40 cellular contexts compared by ENCODE assay signal in the genomic region with DNA sequence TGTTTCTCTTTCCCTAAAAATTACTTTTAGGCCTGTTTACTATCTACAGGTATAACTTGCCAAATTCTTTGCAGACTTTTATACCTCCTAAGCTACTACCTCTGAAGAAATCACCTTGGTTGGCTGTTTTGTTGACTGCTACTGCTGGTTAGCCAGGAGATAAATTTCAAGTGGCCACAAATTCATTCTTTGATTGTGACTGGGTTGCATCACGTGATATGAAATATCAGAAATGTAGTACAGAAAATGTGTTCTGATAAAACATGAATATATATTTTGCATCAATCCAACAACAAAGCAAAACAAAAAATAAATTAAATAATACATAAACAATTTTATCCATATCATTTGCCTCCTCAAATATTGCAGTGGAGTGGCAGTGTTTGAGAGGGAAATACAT.
"Had no signal": no experiment of that assay in that cellular context is flagged by ENCODE, and none has a peak within 500 bp of the region (broad histone marks: within the 10 kb centered on the region; RNA-seq: fewer than 3 reads in every experiment).

No MANE protein-coding gene starts in this region.

- ATAC-seq: activated naive CD4-positive, alpha-beta T cell treated with anti-CD3 and anti-CD28 coated beads, Interleukin-2, amount 50 U/mL, for 72 hours; activated naive CD8-positive, alpha-beta T cell treated with anti-CD3 and anti-CD28 coated beads, Interleukin-2, amount 50 U/mL, for 24 hours; activated T-cell treated with anti-CD3 and anti-CD28 coated beads, Interleukin-2, amount 50 U/mL, for 4 hours; activated T-cell treated with anti-CD3 and anti-CD28 coated beads, Interleukin-2, amount 50 U/mL, for 72 hours; activated T-helper 17 cell treated with anti-CD3 and anti-CD28 coated beads, Interleukin-2, amount 50 U/mL, for 72 hours; body of pancreas had no signal

- H3K4me3 Mint-ChIP-seq: activated naive CD4-positive, alpha-beta T cell treated with anti-CD3 and anti-CD28 coated beads for 36 hours; activated naive CD4-positive, alpha-beta T cell treated with anti-CD3 and anti-CD28 coated beads, Interleukin-2, amount 10 ng/mL, durations not matched to agents 7 days and 5 days; activated naive CD4-positive, alpha-beta T cell treated with anti-CD3 and anti-CD28 coated beads, Interleukin-2, amount 50 U/mL, for 24 hours; activated naive CD8-positive, alpha-beta T cell; activated naive CD8-positive, alpha-beta T cell treated with anti-CD3 and anti-CD28 coated beads for 36 hours; activated naive CD8-positive, alpha-beta T cell treated with anti-CD3 and anti-CD28 coated beads, Interleukin-2, amount 10 ng/mL, durations not matched to agents 7 days and 5 days; activated naive CD8-positive, alpha-beta T cell treated with anti-CD3 and anti-CD28 coated beads, Interleukin-2, amount 50 U/mL, for 24 hours; activated T-cell treated with anti-CD3 and anti-CD28 coated beads, Interleukin-2, amount 50 U/mL, for 24 hours; activated T-cell treated with anti-CD3 and anti-CD28 coated beads, Interleukin-2, amount 50 U/mL, for 4 hours; activated T-cell treated with anti-CD3 and anti-CD28 coated beads, Interleukin-2, amount 50 U/mL, for 72 hours; activated T-helper 1 cell treated with anti-CD3 and anti-CD28 coated beads, Interleukin-12 subunit alpha, Interleukin-12 subunit beta, Interleukin-2, Interleukin-4 antibody, amounts not matched to agents 30 ng/mL and 10 ng/mL and 1 ng/mL, durations not matched to agents 14 hours and 24 hours and 36 hours; activated T-helper 17 cell treated with anti-CD3 and anti-CD28 coated beads, Interleukin-2, amount 50 U/mL, for 72 hours; brain; central memory CD8-positive, alpha-beta T cell had no signal

- H3K27ac Mint-ChIP-seq: activated naive CD4-positive, alpha-beta T cell treated with anti-CD3 and anti-CD28 coated beads for 36 hours; activated naive CD4-positive, alpha-beta T cell treated with anti-CD3 and anti-CD28 coated beads, Interleukin-2, amount 10 ng/mL, durations not matched to agents 7 days and 5 days; activated naive CD4-positive, alpha-beta T cell treated with anti-CD3 and anti-CD28 coated beads, Interleukin-2, amount 50 U/mL, for 24 hours; activated naive CD4-positive, alpha-beta T cell treated with anti-CD3 and anti-CD28 coated beads, Interleukin-2, amount 50 U/mL, for 72 hours; activated naive CD8-positive, alpha-beta T cell; activated naive CD8-positive, alpha-beta T cell treated with anti-CD3 and anti-CD28 coated beads for 36 hours; activated naive CD8-positive, alpha-beta T cell treated with anti-CD3 and anti-CD28 coated beads, Interleukin-2, amount 10 ng/mL, durations not matched to agents 7 days and 5 days; activated naive CD8-positive, alpha-beta T cell treated with anti-CD3 and anti-CD28 coated beads, Interleukin-2, amount 50 U/mL, for 24 hours; activated T-cell treated with anti-CD3 and anti-CD28 coated beads, Interleukin-2, amount 50 U/mL, for 24 hours; activated T-cell treated with anti-CD3 and anti-CD28 coated beads, Interleukin-2, amount 50 U/mL, for 72 hours; activated T-helper 1 cell treated with anti-CD3 and anti-CD28 coated beads, Interleukin-12 subunit alpha, Interleukin-12 subunit beta, Interleukin-2, Interleukin-4 antibody, amounts not matched to agents 30 ng/mL and 10 ng/mL and 1 ng/mL, durations not matched to agents 14 hours and 24 hours and 36 hours; activated T-helper 17 cell treated with anti-CD3 and anti-CD28 coated beads, Interleukin-2, amount 50 U/mL, for 72 hours; activated T-helper 2 cell treated with anti-CD3 and anti-CD28 coated beads, Interferon-gamma antibody, Interleukin-2, Interleukin-4, amounts not matched to agents 10 μg/mL and 5 μg/mL and 100 μg/mL, durations not matched to agents 14 hours and 24 hours and 36 hours; brain had no signal

- H3K27ac ChIP-seq: adrenal gland, ascending aorta, body of pancreas, brain microvascular endothelial cell, breast epithelium, cardiac muscle cell had no signal

- H3K4me3 ChIP-seq: adrenal gland, ascending aorta, body of pancreas, breast epithelium, cardiac muscle cell had no signal

- H3K4me1 ChIP-seq: ascending aorta, body of pancreas, breast epithelium had no signal

- H3K4me1 Mint-ChIP-seq: activated naive CD4-positive, alpha-beta T cell treated with anti-CD3 and anti-CD28 coated beads, Interleukin-2, amount 10 ng/mL, durations not matched to agents 7 days and 5 days; activated naive CD4-positive, alpha-beta T cell treated with anti-CD3 and anti-CD28 coated beads, Interleukin-2, amount 50 U/mL, for 24 hours; activated naive CD8-positive, alpha-beta T cell treated with anti-CD3 and anti-CD28 coated beads for 36 hours; activated naive CD8-positive, alpha-beta T cell treated with anti-CD3 and anti-CD28 coated beads, Interleukin-2, amount 10 ng/mL, durations not matched to agents 7 days and 5 days; activated naive CD8-positive, alpha-beta T cell treated with anti-CD3 and anti-CD28 coated beads, Interleukin-2, amount 50 U/mL, for 24 hours; activated T-helper 17 cell treated with anti-CD3 and anti-CD28 coated beads, Interleukin-2, amount 50 U/mL, for 72 hours; central memory CD8-positive, alpha-beta T cell had no signal

- H3K9me3 ChIP-seq: adrenal gland, ascending aorta, body of pancreas, breast epithelium had no signal

- DNase-seq: activated effector memory CD4-positive, alpha-beta T cell treated with anti-CD3 and anti-CD28 coated beads, Interleukin-2, amount 50 U/mL, for 16 hours; activated effector memory CD4-positive, alpha-beta T cell treated with Interleukin-2 at 50 U/mL for 16 hours; activated gamma-delta T cell; activated gamma-delta T cell treated with Interleukin-2 at 50 U/mL for 16 hours; activated naive CD4-positive, alpha-beta T cell; activated naive CD4-positive, alpha-beta T cell treated with anti-CD3 and anti-CD28 coated beads for 36 hours; activated naive CD4-positive, alpha-beta T cell treated with anti-CD3 and anti-CD28 coated beads, Interleukin-2, amount 10 ng/mL, durations not matched to agents 7 days and 5 days; activated naive CD4-positive, alpha-beta T cell treated with anti-CD3 and anti-CD28 coated beads, Interleukin-2, amount 50 U/mL, for 16 hours; activated naive CD4-positive, alpha-beta T cell treated with Interleukin-2 at 50 U/mL for 16 hours; activated naive CD8-positive, alpha-beta T cell treated with anti-CD3 and anti-CD28 coated beads for 36 hours; activated naive CD8-positive, alpha-beta T cell treated with anti-CD3 and anti-CD28 coated beads, Interleukin-2, amount 10 ng/mL, durations not matched to agents 7 days and 5 days; activated naive CD8-positive, alpha-beta T cell treated with anti-CD3 and anti-CD28 coated beads, Interleukin-2, amount 50 U/mL, for 24 hours; activated T-cell treated with anti-CD3 and anti-CD28 coated beads, Interleukin-2, amount 50 U/mL, for 1 hour; activated T-cell treated with anti-CD3 and anti-CD28 coated beads, Interleukin-2, amount 50 U/mL, for 24 hours; activated T-cell treated with anti-CD3 and anti-CD28 coated beads, Interleukin-2, amount 50 U/mL, for 4 hours; activated T-cell treated with anti-CD3 and anti-CD28 coated beads, Interleukin-2, amount 50 U/mL, for 48 hours; activated T-cell treated with anti-CD3 and anti-CD28 coated beads, Interleukin-2, amount 50 U/mL, for 72 hours; adrenal gland; amniotic stem cell; amygdala; anterior cingulate cortex; aorta; body of pancreas; brain microvascular endothelial cell; caudate nucleus; central memory CD4-positive, alpha-beta T cell; cerebellar nuclear complex had no signal

- H3K27me3 Mint-ChIP-seq: activated naive CD4-positive, alpha-beta T cell treated with anti-CD3 and anti-CD28 coated beads, Interleukin-2, amount 10 ng/mL, durations not matched to agents 7 days and 5 days; activated naive CD4-positive, alpha-beta T cell treated with anti-CD3 and anti-CD28 coated beads, Interleukin-2, amount 50 U/mL, for 24 hours; activated naive CD8-positive, alpha-beta T cell; activated naive CD8-positive, alpha-beta T cell treated with anti-CD3 and anti-CD28 coated beads for 36 hours; activated naive CD8-positive, alpha-beta T cell treated with anti-CD3 and anti-CD28 coated beads, Interleukin-2, amount 10 ng/mL, durations not matched to agents 7 days and 5 days; activated naive CD8-positive, alpha-beta T cell treated with anti-CD3 and anti-CD28 coated beads, Interleukin-2, amount 50 U/mL, for 24 hours; activated T-cell treated with anti-CD3 and anti-CD28 coated beads, Interleukin-2, amount 50 U/mL, for 24 hours; activated T-helper 17 cell treated with anti-CD3 and anti-CD28 coated beads, Interleukin-2, amount 50 U/mL, for 72 hours; brain; central memory CD8-positive, alpha-beta T cell had no signal

- FAIRE-seq: astrocyte, bronchial epithelial cell had no signal

- H3K27me3 ChIP-seq: adrenal gland, ascending aorta, body of pancreas, brain microvascular endothelial cell, breast epithelium, cardiac muscle cell had no signal

- H3K36me3 ChIP-seq: adrenal gland, ascending aorta, brain microvascular endothelial cell, breast epithelium, cardiac muscle cell had no signal

- H3K9me3 Mint-ChIP-seq: brain had no signal
